8 cellular contexts compared by ENCODE assay signal in the genomic region with DNA sequence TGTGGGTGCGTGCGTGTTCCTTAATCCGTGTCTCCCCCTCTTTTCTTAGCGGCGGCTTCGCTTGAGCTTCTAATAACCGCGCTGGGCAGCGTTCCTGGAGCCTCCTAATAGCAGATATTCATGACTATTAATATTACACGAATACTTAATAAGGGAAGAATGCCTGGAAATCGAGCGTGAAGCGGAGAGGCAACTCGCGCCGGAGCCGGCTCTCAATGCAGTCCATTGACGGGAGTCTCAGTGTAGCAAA. TPM values are rescaled to one million over a fixed set of nuclear protein-coding genes. Genes with fewer than 3 reads are reported as not detected.
DNase-seq lines count a peak whose midpoint lies in the region; ATAC-seq, FAIRE-seq and TF ChIP-seq lines count a peak whose summit lies in the region.

No MANE protein-coding gene starts in this region.

- peak; percentile 41 for FAIRE-seq in GM12878 (lab: Jason Lieb, UNC)

- TF ChIP-seq EP300 in GM12878 (IDR thresholded peaks at IDR 0.05; ENCODE audit: borderline replicate concordance in 1 of 2, control insufficient read depth in 1 of 2, low read depth in 2 of 2, low read length in 2 of 2) (no peak), upper lobe of left lung (IDR thresholded peaks at IDR 0.05) (no peak)

- peaks cover 10 to 47% of the 10 kb centered on the region in 2 experiments for H3K27me3 ChIP-seq in GM12878 (replicated peaks in 1 of 2; ENCODE audit: control insufficient read depth in 2 of 2, insufficient read depth in 2 of 2, low read length in 1 of 2)
- H3K27me3 ChIP-seq in upper lobe of left lung, result peaks cover 5 to 76% (median 52%) of the 10 kb centered on the region in 4 donors

- no peak for TF ChIP-seq CTCF in GM12878 (IDR thresholded peaks at IDR 0.05 in 2 of 3, conservative IDR thresholded peaks at IDR 0.05 in 1 of 3; ENCODE audit: control insufficient read depth in 2 of 3, extremely low read depth in 1 of 3, insufficient read depth in 1 of 3, low read depth in 3 of 3, low read length in 3 of 3)
- TF ChIP-seq CTCF in lower leg skin (IDR thresholded peaks at IDR 0.05), result no peak
- TF ChIP-seq CTCF in upper lobe of left lung (IDR thresholded peaks at IDR 0.05), result no peak

- SMC1A ChIA-PET in GM12878 (lab: Charles Lee; ENCODE audit: uncharacterized antibody, unreplicated experiment), result no interaction called here

- intact Hi-C loops in GM12878 (cut with micrococcal nuclease; ENCODE audit: unreplicated experiment), result no loop called here
- intact Hi-C loops in lower leg skin (cut with DNase I; ENCODE audit: low total_unique reads), result loop anchor here (10.0 kb wide), 3 partner anchors 877 to 1427 kb away; no protein-coding TSS in a partner anchor

- no peaks in the 10 kb centered on the region for H3K36me3 ChIP-seq in GM12878 (ENCODE audit: control insufficient read depth in 2 of 2, insufficient read depth in 2 of 2, low read length in 1 of 2)
- no peaks in the 10 kb centered on the region for H3K36me3 ChIP-seq in upper lobe of left lung

- ATAC-seq in HG02678 (IDR thresholded peaks at IDR 0.05; ENCODE audit: unreplicated experiment), result peak; percentile 5
- no peak for ATAC-seq in GM12878
- ATAC-seq in upper lobe of left lung (ENCODE audit: low FRiP score in 2 of 2), result no peak

- WGBS in GM12878 (ENCODE audit: insufficient coverage, insufficient replicate concordance, low lambda C conversion rate, missing lambda C conversion rate), result 6% methylated on average over 18 of the region's 18 CpGs
- 0 to 2% methylated on average over 18 of the region's 18 CpGs for WGBS in lower leg skin, 2 donors
- 0 to 1% methylated on average over 18 of the region's 18 CpGs for WGBS in upper lobe of left lung, 2 donors

- no peak for TF ChIP-seq POLR2A in GM12878 (IDR thresholded peaks at IDR 0.05; ENCODE audit: low read depth, low read length)
- TF ChIP-seq POLR2A in lower leg skin (IDR thresholded peaks at IDR 0.05), result no peak
- TF ChIP-seq POLR2A in upper lobe of left lung (IDR thresholded peaks at IDR 0.05), result no peak

- POLR2A ChIA-PET in GM12878 (lab: Charles Lee), result no interaction called here

- no peak overlapping the region for H3K27ac ChIP-seq in GM12878 (ENCODE audit: control insufficient read depth, insufficient read depth)
- H3K27ac ChIP-seq in upper lobe of left lung, result no peak overlapping the region

- no peaks in the 10 kb centered on the region for H4K20me1 ChIP-seq in GM12878 (ENCODE audit: control insufficient read depth, insufficient read depth)

- peak overlapping the region; percentile 96 for H3K4me2 ChIP-seq in GM12878 (ENCODE audit: control insufficient read depth, insufficient read depth)

- H3K9me3 ChIP-seq in GM12878 (replicated peaks; ENCODE audit: control insufficient read depth, insufficient read depth, low read length) (peaks cover 2% of the 10 kb centered on the region; the same call in 1 of the 3 replicates), upper lobe of left lung (no peaks in the 10 kb centered on the region)

- peak overlapping the region; percentile 29; the same call in 1 of the 2 replicates for H3K9ac ChIP-seq in GM12878 (ENCODE audit: control insufficient read depth, insufficient read depth, low read length)

- peaks cover 15% of the 10 kb centered on the region for H3K4me1 ChIP-seq in GM12878 (ENCODE audit: control insufficient read depth, insufficient read depth, low read length)
- peaks cover 42 to 58% (median 43%) of the 10 kb centered on the region in 4 donors for H3K4me1 ChIP-seq in upper lobe of left lung

- peak overlapping the region; percentile 75 for H2AFZ ChIP-seq in GM12878 (ENCODE audit: control insufficient read depth, low read depth, low read length)

- H3K4me3 ChIP-seq in GM12878, result peak overlapping the region; percentile 70
- peak overlapping the region; percentile 47 for H3K4me3 ChIP-seq in lower leg skin (ENCODE audit: low read depth, poor library complexity, severe bottlenecking)
- H3K4me3 ChIP-seq in upper lobe of left lung, result peak overlapping the region; percentile 58 to 82 (median 74)

- CTCF ChIA-PET in GM12878 (lab: Yijun Ruan, JAX), result interaction anchor here (1.2 kb wide), 1 partner anchor 381 kb away, joined by 3 read pairs; no protein-coding TSS in a partner anchor

- DNase-seq in CD1c-positive myeloid dendritic cell (ENCODE audit: extremely low spot score) (peak; percentile 18), GM12878 (ENCODE audit: low read depth, low spot score) (no peak), lower leg skin (ENCODE audit: low spot score in 2 of 2) (no peak), upper lobe of left lung (no peak), NCI-H1436 (lab: John Stamatoyannopoulos, UW) (no peak), KG1 (lab: John Stamatoyannopoulos, UW) (no peak)
- no peak for DNase-seq in activated effector memory CD4-positive, alpha-beta T cell treated with anti-CD3 and anti-CD28 coated beads, Interleukin-2, amount 50 U/mL, for 16 hours

- RAD21 ChIA-PET in GM12878 (lab: Charles Lee; ENCODE audit: unreplicated experiment), result no interaction called here

- H3K79me2 ChIP-seq in GM12878 (ENCODE audit: control insufficient read depth, insufficient read depth, low read length), result no peaks in the 10 kb centered on the region

- in situ Hi-C loops in GM12878 (cut with MboI), result no loop called here

- no TSS peak for BruUV-seq in GM12878 (replicated peaks; lab: Mats Ljungman, UMichigan)

- no peak for TF ChIP-seq RAD21 in GM12878 (IDR thresholded peaks at IDR 0.05; ENCODE audit: insufficient read depth, low read depth, low read length)

TF ChIP-seq in GM12878, 131 proteins besides CTCF, POLR2A, EP300 and RAD21:
- TF ChIP-seq, protein P1, sequence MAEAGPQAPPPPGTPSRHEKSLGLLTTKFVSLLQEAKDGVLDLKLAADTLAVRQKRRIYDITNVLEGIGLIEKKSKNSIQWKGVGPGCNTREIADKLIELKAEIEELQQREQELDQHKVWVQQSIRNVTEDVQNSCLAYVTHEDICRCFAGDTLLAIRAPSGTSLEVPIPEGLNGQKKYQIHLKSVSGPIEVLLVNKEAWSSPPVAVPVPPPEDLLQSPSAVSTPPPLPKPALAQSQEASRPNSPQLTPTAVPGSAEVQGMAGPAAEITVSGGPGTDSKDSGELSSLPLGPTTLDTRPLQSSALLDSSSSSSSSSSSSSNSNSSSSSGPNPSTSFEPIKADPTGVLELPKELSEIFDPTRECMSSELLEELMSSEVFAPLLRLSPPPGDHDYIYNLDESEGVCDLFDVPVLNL (IDR thresholded peaks at IDR 0.05; ENCODE audit: low read depth, low read length), result 0 out of 2 replicates have a peak, but pooled peaks have one; percentile 8
- TF ChIP-seq, protein P2, sequence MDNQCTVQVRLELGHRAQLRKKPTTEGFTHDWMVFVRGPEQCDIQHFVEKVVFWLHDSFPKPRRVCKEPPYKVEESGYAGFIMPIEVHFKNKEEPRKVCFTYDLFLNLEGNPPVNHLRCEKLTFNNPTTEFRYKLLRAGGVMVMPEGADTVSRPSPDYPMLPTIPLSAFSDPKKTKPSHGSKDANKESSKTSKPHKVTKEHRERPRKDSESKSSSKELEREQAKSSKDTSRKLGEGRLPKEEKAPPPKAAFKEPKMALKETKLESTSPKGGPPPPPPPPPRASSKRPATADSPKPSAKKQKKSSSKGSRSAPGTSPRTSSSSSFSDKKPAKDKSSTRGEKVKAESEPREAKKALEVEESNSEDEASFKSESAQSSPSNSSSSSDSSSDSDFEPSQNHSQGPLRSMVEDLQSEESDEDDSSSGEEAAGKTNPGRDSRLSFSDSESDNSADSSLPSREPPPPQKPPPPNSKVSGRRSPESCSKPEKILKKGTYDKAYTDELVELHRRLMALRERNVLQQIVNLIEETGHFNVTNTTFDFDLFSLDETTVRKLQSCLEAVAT (IDR thresholded peaks at IDR 0.05), result peak; percentile 81
- TF ChIP-seq TBL1XR1 (IDR thresholded peaks at IDR 0.05; ENCODE audit: low read depth, low read length), result no peak
- TF ChIP-seq EZH2 (IDR thresholded peaks at IDR 0.05; ENCODE audit: borderline replicate concordance, control insufficient read depth, low read depth, low read length), result peak; percentile 37; the same call in 1 of the 2 replicates

RNA-seq across cellular contexts. Expression of a gene that starts 3.0 kb away (rescaled TPM):
- 0.73 and 1.5 TPM in 2 replicates for total RNA-seq in GM12878 (2013; cell fraction: nucleolus; rRNA removed)
- total RNA-seq in GM12878 (2014; rRNA removed), result 0.06 TPM in 1 of 2 replicates, not detected in the other
- total RNA-seq in GM12878 (2014; rRNA removed; fragmentation: Illumina TruSeq; extraction: Trizol), result 0.23 TPM in 1 of 2 replicates, not detected in the other
- 0.21 and 0.46 TPM in 2 replicates for total RNA-seq in GM12878 (2021)
- polyA plus RNA-seq in GM12878 (2011; ENCODE audit: low read depth), result not detected
- polyA plus RNA-seq in GM12878 (2011; rRNA removed), result 0.32 and 0.33 TPM in 2 replicates
- 0.24 and 0.30 TPM in 2 replicates for polyA plus RNA-seq in GM12878 (2011; cell fraction: cytosol; rRNA removed)
- polyA plus RNA-seq in GM12878 (2011; cell fraction: nucleus; rRNA removed), result 1.1 and 1.3 TPM in 2 replicates
- polyA plus RNA-seq in GM12878 (2012), result 0.09 and 0.18 TPM in 2 replicates
- 0.06 and 0.21 TPM in 2 replicates for polyA plus RNA-seq in GM12878 (2014; fragmentation: Illumina TruSeq; extraction: Trizol)
- under 1 TPM in 1 of 2 experiments, not detected in 1; 0.05 TPM for polyA plus RNA-seq in GM12878 (2014; fragmentation: Nextera tagmentation; extraction: Ambion mirVana)
- polyA plus RNA-seq in GM12878 (2014; rRNA removed), result 0.14 TPM in 1 of 2 replicates, not detected in the other
- polyA plus RNA-seq in GM12878 (2016; fragmentation: Nextera tagmentation; extraction: Ambion mirVana), result not detected
- 0.15 and 0.41 TPM in 2 replicates for polyA minus RNA-seq in GM12878 (2011; rRNA and poly(A)+ RNA removed)
- 2.9 and 3.2 TPM in 2 replicates for polyA minus RNA-seq in GM12878 (2011; cell fraction: cytosol; rRNA and poly(A)+ RNA removed)
- 0.73 and 1.8 TPM in 2 replicates for polyA minus RNA-seq in GM12878 (2011; cell fraction: nucleus; rRNA and poly(A)+ RNA removed)
- 100 to 1,000 TPM in 1 of 4 donors, 10 to 100 TPM in 3; 62.0 to 123 (median 63.7) TPM for total RNA-seq in lower leg skin
- 1 to 10 TPM in 4 of 6 donors, under 1 TPM in 1, not detected in 1; 0.69 to 7.8 (median 1.1) TPM for total RNA-seq in upper lobe of left lung

Comparison
In these comparisons a context has a peak if more than half of its experiments do, and no peak if none do; other contexts are left out.
1. RNA of a gene that starts 3.0 kb away (total RNA-seq): 62.0 to 123 TPM in lower leg skin; 0.69 to 7.8 TPM in upper lobe of left lung and 0.06 to 1.5 TPM in GM12878; every median in the first group is over 4 times any median in the second.
2. Peak in every context shown above with its lines, with median percentiles within 50 percentile points of each other: H3K4me3 ChIP-seq.